ENCODE assay signal across 1 cellular context in genomic region chr10:62384057-62384446, GRCh38.
A peak's percentile ranks its signal among the peaks of the same experiment; 100 is the strongest.
TF ChIP-seq lines count a peak whose summit lies in the region.

No MANE protein-coding gene starts in this region.

TF ChIP-seq in SK-N-SH, 30 proteins besides CTCF, POLR2A, EP300 and RAD21 (continued from another document):
- TF ChIP-seq MAX (IDR thresholded peaks at IDR 0.05; ENCODE audit: low read depth) (peak; percentile 68), GATA2 (CRISPR knock-in tag; IDR thresholded peaks at IDR 0.05) (no peak), JUND (IDR thresholded peaks at IDR 0.05) (peak; percentile 98), USF2 (IDR thresholded peaks at IDR 0.05; ENCODE audit: borderline replicate concordance, low read depth, low read length) (no peak), SMC3 (IDR thresholded peaks at IDR 0.05; ENCODE audit: low read depth, low read length) (no peak), MXI1 (IDR thresholded peaks at IDR 0.05; ENCODE audit: low read depth, low read length) (no peak), RXRA (IDR thresholded peaks at IDR 0.05; ENCODE audit: borderline replicate concordance, low read depth) (peak; percentile 89), FOSL2 (IDR thresholded peaks at IDR 0.05; ENCODE audit: borderline replicate concordance, low read depth) (peak; percentile 96)
